ENCODE assay signal across 12 cellular contexts in genomic region chr1:88549536-88549935, GRCh38.
DNase-seq lines count a peak whose midpoint lies in the region; ATAC-seq and TF ChIP-seq lines count a peak whose summit lies in the region.
"Had no signal": no experiment of that assay in that cellular context is flagged by ENCODE, and none has a peak within 500 bp of the region (broad histone marks: within the 10 kb centered on the region; RNA-seq: fewer than 3 reads in every experiment).

No MANE protein-coding gene starts in this region.

- DNase-seq in COLO829 (ENCODE audit: low spot score), result peak; percentile 2
- no peak for DNase-seq in LNCaP clone FGC (ENCODE audit: low read depth)
- DNase-seq in cerebellar cortex (ENCODE audit: low spot score), result peak; percentile 4
- peak; percentile 33 for DNase-seq in middle frontal gyrus (ENCODE audit: extremely low spot score, low spot score)
- DNase-seq in CD4-positive, alpha-beta T cell, result no peak
- no peak for DNase-seq in Peyer's patch
- DNase-seq: activated CD4-positive, alpha-beta T cell treated with anti-CD3 and anti-CD28 coated beads for 48 hours; amygdala; posterior cingulate gyrus had no signal

- no peak overlapping the region for H3K27ac ChIP-seq in CD4-positive, alpha-beta T cell (ENCODE audit: low read depth, low read length)
- H3K27ac ChIP-seq in Peyer's patch, result no peak overlapping the region
- H3K27ac ChIP-seq: HL-60 had no signal

- H3K4me3 ChIP-seq in LNCaP clone FGC (ENCODE audit: low read depth, low read length), result no peak overlapping the region
- no peak overlapping the region for H3K4me3 ChIP-seq in Peyer's patch

- no peaks in the 10 kb centered on the region for H3K4me1 Mint-ChIP-seq in CD4-positive, alpha-beta T cell (ENCODE audit: low read depth)

- H3K27me3 ChIP-seq in CD4-positive, alpha-beta T cell (ENCODE audit: control insufficient read depth, insufficient read depth, low read length), result no peaks in the 10 kb centered on the region
- no peaks in the 10 kb centered on the region for H3K27me3 ChIP-seq in Peyer's patch

- no peaks in the 10 kb centered on the region for H3K9me3 ChIP-seq in CD4-positive, alpha-beta T cell (ENCODE audit: control insufficient read depth, low read length)
- no peaks in the 10 kb centered on the region for H3K9me3 ChIP-seq in Peyer's patch

- H3K27ac Mint-ChIP-seq in CD4-positive, alpha-beta T cell, result no peak overlapping the region

- H3K27me3 Mint-ChIP-seq in CD4-positive, alpha-beta T cell, result peaks cover 8% of the 10 kb centered on the region

- intact Hi-C loops in CD4-positive, alpha-beta T cell (cut with DNase I, micrococcal nuclease), result loop anchor here in 1 of 2 experiments (2.0 kb wide), 1 partner anchor 1257 kb away; no protein-coding TSS in a partner anchor

- no peaks in the 10 kb centered on the region for H3K36me3 Mint-ChIP-seq in CD4-positive, alpha-beta T cell (ENCODE audit: low read depth)

- POLR2A ChIA-PET in CD4-positive, alpha-beta T cell (lab: Charles Lee), result no interaction called here

- H3K36me3 ChIP-seq in Peyer's patch, result no peaks in the 10 kb centered on the region

- no peak for TF ChIP-seq POLR2A in Peyer's patch (IDR thresholded peaks at IDR 0.05)

- TF ChIP-seq CTCF in LNCaP clone FGC (IDR thresholded peaks at IDR 0.05; ENCODE audit: control insufficient read depth, extremely low read depth, insufficient read depth) (0 out of 2 replicates have a peak, but pooled peaks have one; percentile 8), Peyer's patch (IDR thresholded peaks at IDR 0.05) (peak in 2 of 6 experiments; percentile 10 to 17)
- TF ChIP-seq CTCF in CD4-positive, alpha-beta T cell (IDR thresholded peaks at IDR 0.05), result no peak

- no peak overlapping the region for H3K4me3 Mint-ChIP-seq in CD4-positive, alpha-beta T cell

- CTCF ChIA-PET in CD4-positive, alpha-beta T cell (lab: Charles Lee), result no interaction called here

- H3K4me1 ChIP-seq in Peyer's patch, result no peaks in the 10 kb centered on the region

- H3K9me3 Mint-ChIP-seq in CD4-positive, alpha-beta T cell, result no peaks in the 10 kb centered on the region

- ATAC-seq in HG02678 (IDR thresholded peaks at IDR 0.05; ENCODE audit: unreplicated experiment), result no peak
- no peak for ATAC-seq in CD4-positive, alpha-beta T cell (ENCODE audit: poor library complexity)
- ATAC-seq in GM21737 (IDR thresholded peaks at IDR 0.05; ENCODE audit: unreplicated experiment), result no peak

Comparison
In these comparisons a context has a peak if more than half of its experiments do, and no peak if none do; other contexts are left out.
1. DNase-seq: peak in COLO829 (single experiment), cerebellar cortex (single experiment) and middle frontal gyrus (single experiment); none in LNCaP clone FGC (single experiment), CD4-positive, alpha-beta T cell (0 of 10) and Peyer's patch (0 of 3).